19 cellular contexts compared by ENCODE assay signal in the genomic region with DNA sequence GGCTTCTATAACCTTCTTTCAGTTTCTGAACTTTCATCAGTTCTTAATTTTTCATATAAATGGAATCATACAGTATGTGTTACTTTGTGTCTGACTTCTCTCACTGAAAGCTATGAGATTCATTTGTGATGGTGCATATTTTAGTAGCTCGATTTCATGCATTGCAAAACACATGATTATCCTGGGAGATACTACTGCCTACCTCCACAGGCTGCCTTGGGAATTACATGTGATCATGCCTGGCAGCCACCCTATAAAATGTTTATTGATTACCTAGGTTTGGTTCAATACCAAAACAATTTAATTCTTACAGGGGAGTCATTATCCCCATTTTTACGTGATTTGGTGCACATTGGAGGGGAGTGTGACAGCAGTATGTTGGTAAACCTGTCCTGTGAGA.
"Had no signal": no experiment of that assay in that cellular context is flagged by ENCODE, and none has a peak within 500 bp of the region (broad histone marks: within the 10 kb centered on the region; RNA-seq: fewer than 3 reads in every experiment).

No MANE protein-coding gene starts in this region.

- H3K4me1 Mint-ChIP-seq: naive thymus-derived CD4-positive, alpha-beta T cell; stimulated activated naive B cell treated with anti-CD40 and anti-IgM and Interleukin-4, amounts not matched to agents 10 μg/mL and 1 μg/mL and 100 μg/mL, for 72 hours had no signal

- H3K27ac ChIP-seq: adrenal gland, heart left ventricle, prostate gland, tibial nerve had no signal

- ATAC-seq: activated CD4-positive, CD25-positive, alpha-beta regulatory T cell treated with anti-CD3 and anti-CD28 coated beads, Interleukin-2, amount 50 U/mL, for 24 hours; heart left ventricle; left colon; naive thymus-derived CD4-positive, alpha-beta T cell; sciatic nerve; stimulated activated naive B cell treated with anti-CD40 and anti-IgM and Interleukin-4, amounts not matched to agents 10 μg/mL and 1 μg/mL and 100 μg/mL, for 72 hours had no signal

- DNase-seq: activated naive CD4-positive, alpha-beta T cell treated with anti-CD3 and anti-CD28 coated beads, Interleukin-2, amount 50 U/mL, for 16 hours; adrenal gland; central memory CD4-positive, alpha-beta T cell; cortex of kidney; effector memory CD4-positive, alpha-beta T cell; erythroblast; foreskin melanocyte; heart left ventricle; left colon; mammary epithelial cell; naive thymus-derived CD4-positive, alpha-beta T cell; nucleus accumbens; stimulated activated CD4-positive, alpha-beta T cell treated with anti-CD3 and anti-CD28 coated beads, Interleukin-2, amount 100 ng/mL, for 24 hours; stimulated activated naive B cell treated with anti-CD40 and anti-IgM and Interleukin-4, amounts not matched to agents 10 μg/mL and 1 μg/mL and 100 μg/mL, for 72 hours had no signal

- H3K9me3 Mint-ChIP-seq: T-helper 2 cell treated with Interferon-gamma antibody and Interleukin-4, amounts not matched to agents 5 μg/mL and 100 μg/mL, for 36 hours had no signal

- H3K27me3 ChIP-seq: adrenal gland, tibial nerve had no signal

- H3K4me3 ChIP-seq: adrenal gland, heart left ventricle, prostate gland, tibial nerve had no signal

- H3K36me3 Mint-ChIP-seq: naive thymus-derived CD4-positive, alpha-beta T cell had no signal

- H3K4me1 ChIP-seq: prostate gland, tibial nerve had no signal

- H3K36me3 ChIP-seq: adrenal gland, heart left ventricle, prostate gland, tibial nerve had no signal

- H3K9me3 ChIP-seq: adrenal gland, heart left ventricle, prostate gland, tibial nerve had no signal

- H3K27ac Mint-ChIP-seq: naive thymus-derived CD4-positive, alpha-beta T cell; stimulated activated naive B cell treated with anti-CD40 and anti-IgM and Interleukin-4, amounts not matched to agents 10 μg/mL and 1 μg/mL and 100 μg/mL, for 72 hours; T-helper 2 cell treated with Interferon-gamma antibody and Interleukin-4, amounts not matched to agents 5 μg/mL and 100 μg/mL, for 36 hours had no signal

- H3K4me3 Mint-ChIP-seq: naive thymus-derived CD4-positive, alpha-beta T cell; stimulated activated naive B cell treated with anti-CD40 and anti-IgM and Interleukin-4, amounts not matched to agents 10 μg/mL and 1 μg/mL and 100 μg/mL, for 72 hours; T-helper 2 cell treated with Interferon-gamma antibody and Interleukin-4, amounts not matched to agents 5 μg/mL and 100 μg/mL, for 36 hours had no signal
